8 cellular contexts compared by ENCODE assay signal in the genomic region with DNA sequence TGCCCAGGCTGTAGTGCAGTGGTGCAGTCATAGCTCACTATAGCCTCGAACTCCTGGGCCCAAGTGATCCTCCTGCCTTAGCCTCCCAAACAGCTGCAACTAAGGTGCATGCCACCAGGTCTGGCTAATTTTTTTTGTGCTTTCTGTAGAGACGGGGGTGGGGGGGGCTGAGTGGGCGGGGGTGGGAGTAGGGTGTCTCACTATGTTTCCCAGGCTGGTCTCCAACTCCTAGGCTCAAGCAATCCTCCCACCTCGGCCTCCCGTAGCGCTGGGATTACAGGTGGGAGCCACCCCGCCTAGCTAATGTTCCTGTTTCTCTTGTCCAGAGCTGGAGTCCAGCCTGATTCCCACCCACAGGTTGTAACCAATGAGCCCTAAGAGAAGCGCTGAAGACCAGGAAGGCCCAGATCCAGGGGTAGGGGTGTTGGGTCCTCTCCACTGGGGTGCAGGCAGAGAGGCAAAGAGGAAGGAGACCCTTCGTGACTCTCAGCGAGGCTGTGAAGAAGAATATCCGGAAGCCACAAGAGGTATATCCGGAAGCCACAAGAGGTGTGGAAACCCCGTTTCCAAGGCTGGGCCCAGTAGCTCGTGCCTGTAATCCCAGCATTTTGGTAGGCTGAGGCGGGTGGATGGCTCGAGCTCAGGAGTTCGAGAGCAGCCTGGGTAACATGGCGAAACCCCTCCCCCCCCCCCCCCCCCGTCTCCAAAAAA. TPM values are rescaled to one million over a fixed set of nuclear protein-coding genes. Genes with fewer than 3 reads are reported as not detected.
A peak's percentile ranks its signal among the peaks of the same experiment; 100 is the strongest.
DNase-seq lines count a peak whose midpoint lies in the region; ATAC-seq and TF ChIP-seq lines count a peak whose summit lies in the region.

No MANE protein-coding gene starts in this region.

- H3K4me3 ChIP-seq in astrocyte of the cerebellum (ENCODE audit: low read depth, low read length), result peak overlapping the region; percentile 38
- peak overlapping the region; percentile 37 for H3K4me3 ChIP-seq in kidney epithelial cell (ENCODE audit: low read depth, low read length)

- no peak for ATAC-seq in GM21786 (IDR thresholded peaks at IDR 0.05; ENCODE audit: unreplicated experiment)
- no peak for ATAC-seq in HG03439 (IDR thresholded peaks at IDR 0.05; ENCODE audit: unreplicated experiment)

- DNase-seq in HEK293T (ENCODE audit: extremely low spot score), result no peak
- DNase-seq in SW480 (ENCODE audit: low spot score), result peak; percentile 58
- DNase-seq in astrocyte of the cerebellum (ENCODE audit: low read depth), result no peak
- no peak for DNase-seq in kidney epithelial cell (ENCODE audit: low read depth)
- DNase-seq in stimulated activated CD8-positive, alpha-beta memory T cell treated with anti-CD3 and anti-CD28 coated beads, Interleukin-15, amount 100 ng/mL, for 24 hours (ENCODE audit: low read depth), result peak; percentile 8

- in situ Hi-C loops in astrocyte of the cerebellum (cut with HindIII; ENCODE audit: low sequenced_read_pairs), result no loop called here

- POLR2A ChIA-PET in HEK293T (lab: Yijun Ruan, JAX), result interaction anchor here (0.7 to 1.8 kb wide), 12 partner anchors 9 to 261 kb away, joined by 3 to 15 read pairs (median 4); a partner anchor contains a TSS

- H3K36me3 ChIP-seq in kidney epithelial cell (ENCODE audit: control insufficient read depth, insufficient read depth, low read length), result no peaks in the 10 kb centered on the region

- H3K27ac ChIP-seq in 22Rv1, result peak overlapping the region; percentile 63

- no peak for TF ChIP-seq CTCF in 22Rv1 (IDR thresholded peaks at IDR 0.05)
- no peak for TF ChIP-seq CTCF in astrocyte of the cerebellum (IDR thresholded peaks at IDR 0.05; ENCODE audit: low read depth, low read length, missing control alignments)
- TF ChIP-seq CTCF in kidney epithelial cell (IDR thresholded peaks at IDR 0.05; ENCODE audit: insufficient read depth, low read length, poor library complexity, severe bottlenecking), result no peak

- CTCF ChIA-PET in HEK293T (lab: Yijun Ruan, JAX), result interaction anchor here (0.6 to 0.9 kb wide), 2 partner anchors 9 to 35 kb away, joined by 3 to 4 read pairs; no protein-coding TSS in a partner anchor

- H3K27me3 ChIP-seq in kidney epithelial cell (ENCODE audit: control insufficient read depth, insufficient read depth, low read length), result no peaks in the 10 kb centered on the region

TF ChIP-seq in HEK293T, 16 proteins besides CTCF, POLR2A, EP300 and RAD21:
- TF ChIP-seq SUZ12 (IDR thresholded peaks at IDR 0.05), result no peak
- no peak for TF ChIP-seq TARDBP (IDR thresholded peaks at IDR 0.05)
- TF ChIP-seq L3MBTL2 (conservative IDR thresholded peaks at IDR 0.05), result peak; percentile 69; the same call in 1 of the 2 replicates
- no peak for TF ChIP-seq HDGF (IDR thresholded peaks at IDR 0.05; ENCODE audit: borderline replicate concordance)
- no peak for TF ChIP-seq ELF4 (IDR thresholded peaks at IDR 0.05)

RNA-seq across cellular contexts. Expression of a gene that starts 0.8 kb away (rescaled TPM):
- 406 and 420 TPM in 2 replicates for total RNA-seq in kidney epithelial cell

RNA-seq across cellular contexts. Expression of a gene that starts 10.0 kb away (rescaled TPM):
- total RNA-seq in kidney epithelial cell, result 233 and 283 TPM in 2 replicates

RNA-seq across cellular contexts. Expression of a gene that starts 31.7 kb away (rescaled TPM):
- 81.2 and 98.4 TPM in 2 replicates for total RNA-seq in kidney epithelial cell

RNA-seq across cellular contexts. Expression of a gene that starts 32.1 kb away (rescaled TPM):
- total RNA-seq in kidney epithelial cell, result 56.9 and 103 TPM in 2 replicates

RNA-seq across cellular contexts. Expression of a gene that starts 44.0 kb away (rescaled TPM):
- total RNA-seq in kidney epithelial cell, result 16.2 and 20.5 TPM in 2 replicates

Comparison
In these comparisons a context has a peak if more than half of its experiments do, and no peak if none do; other contexts are left out.
1. DNase-seq: peak in SW480 (single experiment) and stimulated activated CD8-positive, alpha-beta memory T cell treated with anti-CD3 and anti-CD28 coated beads, Interleukin-15, amount 100 ng/mL, for 24 hours (single experiment); none in HEK293T (single experiment), astrocyte of the cerebellum (single experiment) and kidney epithelial cell (single experiment).